In the genomic region with DNA sequence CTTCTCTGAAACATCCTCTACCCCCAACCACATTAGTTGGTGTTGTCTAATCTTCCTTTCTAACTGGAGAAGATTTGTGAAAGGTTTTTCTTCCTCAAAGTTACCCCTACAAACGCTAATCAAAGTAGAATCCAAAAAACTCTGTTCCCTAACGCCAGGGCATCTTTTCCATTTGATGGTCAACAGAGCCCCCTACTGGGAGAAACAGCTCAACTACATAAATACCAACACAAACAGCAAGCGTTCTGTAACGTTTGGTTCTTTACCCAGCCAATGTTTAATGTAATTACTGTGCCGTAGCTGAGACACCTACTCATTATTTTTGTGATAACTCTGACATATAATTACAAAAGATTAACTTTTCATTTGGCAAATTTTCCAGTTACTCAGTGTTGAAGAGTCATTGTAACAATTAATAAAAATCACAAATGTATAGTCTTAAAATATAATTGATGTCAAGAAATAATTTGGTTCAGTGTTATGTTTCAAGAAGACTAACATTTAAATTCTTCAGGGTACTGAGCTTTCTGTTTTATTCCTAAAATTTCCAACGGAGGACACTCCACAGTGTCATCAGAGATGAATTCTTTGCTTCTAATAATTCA, we compare ENCODE assay signal across 8 cellular contexts.
DNase-seq lines count a peak whose midpoint lies in the region; FAIRE-seq and TF ChIP-seq lines count a peak whose summit lies in the region.

No MANE protein-coding gene starts in this region.

- peak; percentile 66 for TF ChIP-seq CTCF in HFF-Myc (IDR thresholded peaks at IDR 0.05; ENCODE audit: low read depth, low read length, missing control alignments)
- TF ChIP-seq CTCF in foreskin fibroblast (IDR thresholded peaks at IDR 0.05; ENCODE audit: low read depth, low read length): peak; percentile 57

- peak; percentile 75 for DNase-seq in GM03348 (ENCODE audit: low spot score)
- DNase-seq in HFF-Myc (ENCODE audit: extremely low read depth, low read depth): peak; percentile 41
- DNase-seq in NCI-H1092 treated with DMSO at 0.1 percent for 48 hours (lab: John Stamatoyannopoulos, UW): peak; percentile 68
- DNase-seq in T1000 (lab: John Stamatoyannopoulos, UW): peak; percentile 26
- DNase-seq in foreskin fibroblast: peak; percentile 45 to 81
- DNase-seq in occipital lobe (lab: John Stamatoyannopoulos, UW): peak; percentile 13
- no peak for DNase-seq in activated gamma-delta T cell (lab: John Stamatoyannopoulos, UW)

- H3K4me3 ChIP-seq in HFF-Myc (replicated peaks; ENCODE audit: low read depth, low read length) (no peak overlapping the region), foreskin fibroblast (ENCODE audit: low read depth in 1 of 2, low read length in 2 of 2) (no peak overlapping the region)

- peak; percentile 93 for FAIRE-seq in A204.1 (lab: Jason Lieb, UNC)
